Comparison of ENCODE assay signal across 12 cellular contexts in genomic region chr3:72316501-72317279, GRCh38.
"Had no signal": no experiment of that assay in that cellular context is flagged by ENCODE, and none has a peak within 500 bp of the region (broad histone marks: within the 10 kb centered on the region; RNA-seq: fewer than 3 reads in every experiment).

No MANE protein-coding gene starts in this region.

- H3K27me3 ChIP-seq: thyroid gland had no signal

- H3K4me3 ChIP-seq: SK-N-MC, thyroid gland had no signal

- H3K9me3 ChIP-seq: thyroid gland had no signal

- H3K27ac ChIP-seq: SK-N-MC, thyroid gland had no signal

- H3K36me3 ChIP-seq: thyroid gland had no signal

- H3K4me1 ChIP-seq: thyroid gland had no signal

- DNase-seq: activated CD4-positive, alpha-beta T cell treated with anti-CD3 and anti-CD28 coated beads for 48 hours; activated naive CD4-positive, alpha-beta T cell treated with Interleukin-2 at 50 U/mL for 16 hours; erythroblast; hippocampal formation; naive thymus-derived CD8-positive, alpha-beta T cell; occipital lobe; stimulated activated CD4-positive, alpha-beta T cell treated with anti-CD3 and anti-CD28 coated beads, Interleukin-15, amount 100 ng/mL, for 24 hours; stimulated activated CD4-positive, alpha-beta T cell treated with anti-CD3 and anti-CD28 coated beads, Interleukin-4, amount 100 ng/mL, for 4 hours; T-cell; thyroid gland had no signal

- ATAC-seq: naive thymus-derived CD8-positive, alpha-beta T cell; T-cell; WTC11 had no signal
